ENCODE assay signal across 1 cellular context in the genomic region with DNA sequence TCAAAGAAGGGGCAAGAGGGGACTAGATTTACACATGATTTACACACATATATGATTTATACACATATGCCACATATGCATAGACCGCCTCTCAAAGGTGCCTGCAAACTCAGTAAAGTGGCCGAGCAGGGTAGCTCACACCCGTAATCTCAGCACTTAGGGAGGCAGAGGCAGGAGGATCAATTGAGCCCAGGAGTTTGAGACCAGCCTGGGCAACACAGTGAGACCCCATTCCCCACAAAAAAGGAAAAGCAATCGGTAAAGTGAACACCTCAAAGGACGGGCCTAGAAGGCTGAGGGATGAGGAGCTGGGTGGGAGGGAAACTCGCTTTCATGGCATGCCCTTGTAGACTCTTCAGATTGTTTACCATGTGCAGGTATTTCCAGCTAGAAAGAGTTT.
TF ChIP-seq lines count a peak whose summit lies in the region.

No MANE protein-coding gene starts in this region.

TF ChIP-seq in HepG2, 621 proteins besides CTCF, POLR2A, EP300 and RAD21:
- TF ChIP-seq MNT (IDR thresholded peaks at IDR 0.05) (no peak), ARNT2 (CRISPR knock-in tag; IDR thresholded peaks at IDR 0.05; ENCODE audit: low read depth) (no peak), CENPX (CRISPR knock-in tag; IDR thresholded peaks at IDR 0.05) (no peak), ZNF121 (CRISPR knock-in tag; IDR thresholded peaks at IDR 0.05) (peak; percentile 69)
